ENCODE assay signal across 9 cellular contexts in genomic region chr16:79605999-79606398, GRCh38. TPM values are rescaled to one million over a fixed set of nuclear protein-coding genes. Genes with fewer than 3 reads are reported as not detected.
DNase-seq lines count a peak whose midpoint lies in the region; ATAC-seq and TF ChIP-seq lines count a peak whose summit lies in the region.
"Had no signal": no experiment of that assay in that cellular context is flagged by ENCODE, and none has a peak within 500 bp of the region (broad histone marks: within the 10 kb centered on the region; RNA-seq: fewer than 3 reads in every experiment).

No MANE protein-coding gene starts in this region.

- no peak for TF ChIP-seq CTCF in BE2C (IDR thresholded peaks at IDR 0.05; ENCODE audit: low read depth, low read length)

- H3K9me3 ChIP-seq in BE2C, result no peaks in the 10 kb centered on the region; the same call in 1 of the 2 replicates

- H3K4me1 ChIP-seq in BE2C, result no peaks in the 10 kb centered on the region

- H3K4me3 ChIP-seq in BE2C (ENCODE audit: low read depth, low read length), result no peak overlapping the region

- peak; percentile 54 for DNase-seq in stimulated activated naive CD4-positive, alpha-beta T cell treated with Interleukin-2 at 50 U/mL for 16 hours (lab: John Stamatoyannopoulos, UW)
- DNase-seq in stimulated activated naive CD4-positive, alpha-beta T cell (lab: John Stamatoyannopoulos, UW), result no peak
- peak; percentile 41 for DNase-seq in OCI-M1 (lab: John Stamatoyannopoulos, UW)
- peak; percentile 53 for DNase-seq in iPS-NIHi7 (ENCODE audit: extremely low spot score)
- no peak for DNase-seq in BE2C
- DNase-seq: cerebellar nuclear complex had no signal

- H3K36me3 ChIP-seq in BE2C, result no peaks in the 10 kb centered on the region

- peaks cover 7% of the 10 kb centered on the region for H3K27me3 ChIP-seq in BE2C

- no peak for ATAC-seq in HG03442 (IDR thresholded peaks at IDR 0.05; ENCODE audit: unreplicated experiment)
- no peak for ATAC-seq in activated CD4-positive, CD25-positive, alpha-beta regulatory T cell treated with anti-CD3 and anti-CD28 coated beads, Interleukin-2, amount 50 U/mL, for 24 hours
- ATAC-seq in GM19463 (IDR thresholded peaks at IDR 0.05; ENCODE audit: unreplicated experiment), result no peak

RNA-seq across cellular contexts. Expression of gene MAF, which starts 5.5 kb away (rescaled TPM):
- not detected for polyA plus RNA-seq in BE2C (2012; ENCODE audit: insufficient read depth, insufficient read length, low read depth)

Comparison
In these comparisons a context has a peak if more than half of its experiments do, and no peak if none do; other contexts are left out.
1. DNase-seq: peak in stimulated activated naive CD4-positive, alpha-beta T cell treated with Interleukin-2 at 50 U/mL for 16 hours (single experiment), OCI-M1 (single experiment) and iPS-NIHi7 (single experiment); none in stimulated activated naive CD4-positive, alpha-beta T cell (0 of 6) and BE2C (single experiment).